Comparison of ENCODE assay signal across 13 cellular contexts in the genomic region with DNA sequence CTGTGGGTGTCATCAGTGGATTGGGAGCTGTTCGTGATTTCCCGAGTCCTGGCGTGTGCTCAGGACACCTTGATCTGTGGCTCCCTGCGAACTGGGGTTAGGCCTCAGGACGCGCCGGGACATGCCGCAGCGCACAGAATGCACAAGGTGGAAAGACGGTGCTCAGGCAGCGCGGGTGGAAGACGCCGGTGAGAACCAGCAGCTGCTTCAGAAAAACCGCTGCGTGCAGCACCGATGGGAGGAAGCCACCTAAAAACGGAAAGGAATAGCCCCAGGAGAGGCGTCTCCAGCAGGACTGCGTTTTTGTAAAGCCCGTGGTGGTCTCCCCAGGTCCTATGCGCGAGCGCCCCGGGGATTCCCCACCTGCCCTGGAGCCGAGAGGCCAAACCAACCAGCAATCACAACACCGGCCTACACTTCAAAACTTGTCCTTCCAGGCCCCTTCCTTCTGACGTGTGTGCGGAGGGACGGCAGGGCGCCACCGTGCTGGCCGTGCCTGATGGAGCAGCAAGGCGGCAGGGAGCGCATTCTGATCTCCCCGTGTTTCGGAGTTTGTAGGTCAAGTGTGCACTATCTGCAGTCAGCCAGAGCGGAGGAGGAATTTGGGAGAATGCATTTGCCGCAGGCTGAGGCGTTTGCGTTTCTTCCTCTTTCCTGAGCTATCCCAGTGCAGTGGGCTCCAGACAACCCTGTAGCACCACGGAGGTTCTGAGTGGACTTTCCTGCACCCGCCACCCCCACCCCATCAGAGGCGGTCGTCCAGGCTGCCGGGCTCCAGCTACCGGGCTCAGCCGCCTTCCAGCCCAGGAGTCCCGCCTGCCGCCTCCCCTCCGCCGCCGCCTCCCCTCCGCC. TPM values are rescaled to one million over a fixed set of nuclear protein-coding genes. Genes with fewer than 3 reads are reported as not detected.
DNase-seq lines count a peak whose midpoint lies in the region; ATAC-seq and TF ChIP-seq lines count a peak whose summit lies in the region.
"Had no signal": no experiment of that assay in that cellular context is flagged by ENCODE, and none has a peak within 500 bp of the region (broad histone marks: within the 10 kb centered on the region; RNA-seq: fewer than 3 reads in every experiment).

No MANE protein-coding gene starts in this region.

- H3K27me3 Mint-ChIP-seq in activated CD4-positive, alpha-beta T cell treated with anti-CD3 and anti-CD28 coated beads, Interleukin-2, amount 10 ng/mL, durations not matched to agents 7 days and 5 days: peaks cover 1% of the 10 kb centered on the region
- H3K27me3 Mint-ChIP-seq in endodermal cell (ENCODE audit: insufficient read depth): no peaks in the 10 kb centered on the region
- H3K27me3 Mint-ChIP-seq in immature natural killer cell (ENCODE audit: low read depth in 3 of 3): peaks cover 14 to 20% (median 15%) of the 10 kb centered on the region in 3 donors
- H3K27me3 Mint-ChIP-seq: activated CD4-positive, alpha-beta T cell treated with anti-CD3 and anti-CD28 coated beads, Interleukin-2, amount 10 ng/mL, durations not matched to agents 24 days and 14 days; central memory CD8-positive, alpha-beta T cell had no signal

- H3K4me3 ChIP-seq in endodermal cell (ENCODE audit: low read length) (peak overlapping the region; percentile 56), lung (no peak overlapping the region), suprapubic skin (peak overlapping the region; percentile 28), OCI-LY7 (ENCODE audit: low read depth, low read length, poor library complexity, severe bottlenecking) (no peak overlapping the region)

- H4K20me1 ChIP-seq in OCI-LY7 (ENCODE audit: insufficient read depth, low read length): no peaks in the 10 kb centered on the region

- TF ChIP-seq CTCF in endodermal cell (conservative IDR thresholded peaks at IDR 0.05): peak; percentile 10
- no peak for TF ChIP-seq CTCF in lung (IDR thresholded peaks at IDR 0.05; ENCODE audit: control extremely low read depth, extremely low read depth)
- TF ChIP-seq CTCF in suprapubic skin (IDR thresholded peaks at IDR 0.05): no peak
- TF ChIP-seq CTCF in OCI-LY7 (conservative IDR thresholded peaks at IDR 0.05; ENCODE audit: low read length): no peak

- ATAC-seq in lung (ENCODE audit: insufficient read depth, low FRiP score): peak; percentile 24

- WGBS in endodermal cell (ENCODE audit: insufficient coverage in 1 of 2, insufficient read length in 1 of 2), 2 experiments: 47 to 64% methylated on average over 22 to 47 of the region's 54 CpGs
- 66 to 70% methylated on average over 54 of the region's 54 CpGs for WGBS in lung, 2 donors
- WGBS in suprapubic skin: 32% methylated on average over 27 of the region's 54 CpGs

- no peak overlapping the region for H2AFZ ChIP-seq in OCI-LY7 (ENCODE audit: low read length)

- H3K9me3 ChIP-seq in endodermal cell (ENCODE audit: control insufficient read depth, low read length) (no peaks in the 10 kb centered on the region), lung (ENCODE audit: control insufficient read depth in 2 of 2, insufficient read depth in 1 of 2, low read length in 1 of 2) (no peaks in the 10 kb centered on the region), suprapubic skin (no peaks in the 10 kb centered on the region), OCI-LY7 (ENCODE audit: low read length) (no peaks in the 10 kb centered on the region)

- POLR2A ChIA-PET in activated CD4-positive, alpha-beta T cell treated with anti-CD3 and anti-CD28 coated beads, Interleukin-2, amount 10 ng/mL, durations not matched to agents 7 days and 5 days (lab: Charles Lee): no interaction called here
- POLR2A ChIA-PET in OCI-LY7 (lab: Charles Lee): no interaction called here

- no peak overlapping the region for H3K27ac ChIP-seq in endodermal cell (ENCODE audit: low read depth, low read length)
- H3K27ac ChIP-seq in lung (ENCODE audit: low read depth in 1 of 2, low read length in 1 of 2): no peak overlapping the region
- H3K27ac ChIP-seq in suprapubic skin: peak overlapping the region; percentile 64
- no peak overlapping the region for H3K27ac ChIP-seq in OCI-LY7 (ENCODE audit: low read depth, low read length, poor library complexity, severe bottlenecking)

- intact Hi-C loops in OCI-LY7 (cut with micrococcal nuclease; ENCODE audit: unreplicated experiment): no loop called here

- no peaks in the 10 kb centered on the region for H3K79me2 ChIP-seq in OCI-LY7 (ENCODE audit: insufficient read depth, low read depth, low read length)

- no peak overlapping the region for H3K4me2 ChIP-seq in OCI-LY7 (ENCODE audit: low read length)

- H3K36me3 ChIP-seq in endodermal cell (ENCODE audit: control insufficient read depth, insufficient read depth, low read length) (no peaks in the 10 kb centered on the region), lung (ENCODE audit: control insufficient read depth in 2 of 2, insufficient read depth in 2 of 2, low read length in 2 of 2) (no peaks in the 10 kb centered on the region), suprapubic skin (no peaks in the 10 kb centered on the region), OCI-LY7 (ENCODE audit: insufficient read depth, low read length) (peaks cover 11% of the 10 kb centered on the region; the same call in 1 of the 2 replicates)

- no peak for TF ChIP-seq POLR2A in suprapubic skin (IDR thresholded peaks at IDR 0.05)

- no peaks in the 10 kb centered on the region for H3K27me3 ChIP-seq in endodermal cell (ENCODE audit: control insufficient read depth, insufficient read depth, low read length, poor library complexity, severe bottlenecking)
- H3K27me3 ChIP-seq in lung (ENCODE audit: control insufficient read depth, insufficient read depth): no peaks in the 10 kb centered on the region
- no peaks in the 10 kb centered on the region for H3K27me3 ChIP-seq in suprapubic skin

- H3K9me3 Mint-ChIP-seq in activated CD4-positive, alpha-beta T cell treated with anti-CD3 and anti-CD28 coated beads, Interleukin-2, amount 10 ng/mL, durations not matched to agents 7 days and 5 days: no peaks in the 10 kb centered on the region
- H3K9me3 Mint-ChIP-seq in endodermal cell (no peaks in the 10 kb centered on the region), immature natural killer cell (peaks cover 0 to 10% (median 3%) of the 10 kb centered on the region in 6 donors)
- H3K9me3 Mint-ChIP-seq: activated CD4-positive, alpha-beta T cell treated with anti-CD3 and anti-CD28 coated beads, Interleukin-2, amount 10 ng/mL, durations not matched to agents 24 days and 14 days; central memory CD8-positive, alpha-beta T cell had no signal

- peaks cover 5% of the 10 kb centered on the region for H3K4me1 Mint-ChIP-seq in activated CD4-positive, alpha-beta T cell treated with anti-CD3 and anti-CD28 coated beads, Interleukin-2, amount 10 ng/mL, durations not matched to agents 7 days and 5 days
- H3K4me1 Mint-ChIP-seq in endodermal cell (peaks cover 16% of the 10 kb centered on the region), immature natural killer cell (peaks cover 3 to 9% of the 10 kb centered on the region in 2 donors)

- no peaks in the 10 kb centered on the region for H3K36me3 Mint-ChIP-seq in activated CD4-positive, alpha-beta T cell treated with anti-CD3 and anti-CD28 coated beads, Interleukin-2, amount 10 ng/mL, durations not matched to agents 7 days and 5 days (ENCODE audit: low read depth)
- no peaks in the 10 kb centered on the region for H3K36me3 Mint-ChIP-seq in endodermal cell (ENCODE audit: low read depth)
- no peaks in the 10 kb centered on the region for H3K36me3 Mint-ChIP-seq in immature natural killer cell

- no peak for DNase-seq in activated CD4-positive, alpha-beta T cell treated with anti-CD3 and anti-CD28 coated beads, Interleukin-2, amount 10 ng/mL, durations not matched to agents 7 days and 5 days
- DNase-seq in activated CD4-positive, alpha-beta T cell treated with anti-CD3 and anti-CD28 coated beads, Interleukin-2, amount 50 U/mL, for 4 hours: no peak
- DNase-seq in endodermal cell (peak; percentile 86), lung (ENCODE audit: low spot score) (no peak), suprapubic skin (ENCODE audit: low spot score in 2 of 2) (peak; percentile 56 to 69), DMS153 (lab: John Stamatoyannopoulos, UW) (no peak), immature natural killer cell (no peak), OCI-LY7 (ENCODE audit: low spot score) (no peak)
- DNase-seq: activated CD4-positive, alpha-beta T cell treated with anti-CD3 and anti-CD28 coated beads, Interleukin-2, amount 10 ng/mL, durations not matched to agents 24 days and 14 days; NCI-H82 had no signal

- no peaks in the 10 kb centered on the region for H3K9me2 ChIP-seq in OCI-LY7 (ENCODE audit: insufficient read depth, low read length)

- peak overlapping the region; percentile 43 for H3K4me3 Mint-ChIP-seq in activated CD4-positive, alpha-beta T cell treated with anti-CD3 and anti-CD28 coated beads, Interleukin-2, amount 10 ng/mL, durations not matched to agents 7 days and 5 days
- H3K4me3 Mint-ChIP-seq in endodermal cell: peak overlapping the region; percentile 62
- peak overlapping the region in 1 of 5 donors; percentile 45 for H3K4me3 Mint-ChIP-seq in immature natural killer cell
- H3K4me3 Mint-ChIP-seq: activated CD4-positive, alpha-beta T cell treated with anti-CD3 and anti-CD28 coated beads, Interleukin-2, amount 10 ng/mL, durations not matched to agents 24 days and 14 days; central memory CD8-positive, alpha-beta T cell had no signal

- no TSS peak for BruUV-seq in OCI-LY7 (replicated peaks; lab: Mats Ljungman, UMichigan)

- no peak overlapping the region for H3K27ac Mint-ChIP-seq in activated CD4-positive, alpha-beta T cell treated with anti-CD3 and anti-CD28 coated beads, Interleukin-2, amount 10 ng/mL, durations not matched to agents 7 days and 5 days
- no peak overlapping the region for H3K27ac Mint-ChIP-seq in endodermal cell
- peak overlapping the region in 1 of 6 donors; percentile 40 for H3K27ac Mint-ChIP-seq in immature natural killer cell
- H3K27ac Mint-ChIP-seq: activated CD4-positive, alpha-beta T cell treated with anti-CD3 and anti-CD28 coated beads, Interleukin-2, amount 10 ng/mL, durations not matched to agents 24 days and 14 days had no signal

- no peak overlapping the region for H3K9ac ChIP-seq in endodermal cell (ENCODE audit: extremely low read depth, low read length, poor library complexity, severe bottlenecking)

- CTCF ChIA-PET in activated CD4-positive, alpha-beta T cell treated with anti-CD3 and anti-CD28 coated beads, Interleukin-2, amount 10 ng/mL, durations not matched to agents 7 days and 5 days (lab: Charles Lee): no interaction called here
- CTCF ChIA-PET in OCI-LY7 (lab: Charles Lee; ENCODE audit: unreplicated experiment): no interaction called here

- peaks cover 5% of the 10 kb centered on the region for H3K4me1 ChIP-seq in endodermal cell (ENCODE audit: control insufficient read depth, insufficient read depth, low read length)
- no peaks in the 10 kb centered on the region for H3K4me1 ChIP-seq in lung (ENCODE audit: control insufficient read depth in 2 of 2, insufficient read depth in 2 of 2, low read length in 2 of 2)
- H3K4me1 ChIP-seq in suprapubic skin: peaks cover 39% of the 10 kb centered on the region
- no peaks in the 10 kb centered on the region for H3K4me1 ChIP-seq in OCI-LY7 (ENCODE audit: insufficient read depth, low read length, poor library complexity, severe bottlenecking)

- no peak for TF ChIP-seq EP300 in suprapubic skin (IDR thresholded peaks at IDR 0.05)

RNA-seq across cellular contexts. Expression of a gene that starts 32.2 kb away (rescaled TPM):
- total RNA-seq in activated CD4-positive, alpha-beta T cell treated with anti-CD3 and anti-CD28 coated beads, Interleukin-2, amount 10 ng/mL, durations not matched to agents 7 days and 5 days: not detected
- total RNA-seq in endodermal cell: not detected
- polyA plus RNA-seq in endodermal cell (2013, experiment 1 of 2): not detected
- polyA plus RNA-seq in endodermal cell (2013, experiment 2 of 2): not detected
- total RNA-seq in lung: under 1 TPM in 1 of 2 donors, not detected in 1; 0.09 TPM
- under 1 TPM; 0.08 to 0.13 TPM for polyA plus RNA-seq in lung
- not detected for total RNA-seq in suprapubic skin
- polyA plus RNA-seq in immature natural killer cell: not detected
- total RNA-seq in OCI-LY7 (2014; rRNA removed; shearing (Covaris generic)): not detected in 2 replicates
- total RNA-seq in OCI-LY7 (2022): not detected in 2 replicates
- total RNA-seq: activated CD4-positive, alpha-beta T cell treated with anti-CD3 and anti-CD28 coated beads, Interleukin-2, amount 10 ng/mL, durations not matched to agents 24 days and 14 days; H4 had no signal

RNA-seq across cellular contexts. Expression of a gene that starts 43.0 kb away (rescaled TPM):
- total RNA-seq in activated CD4-positive, alpha-beta T cell treated with anti-CD3 and anti-CD28 coated beads, Interleukin-2, amount 10 ng/mL, durations not matched to agents 7 days and 5 days: 1 to 10 TPM; 4.7 to 4.9 TPM
- total RNA-seq in endodermal cell: under 1 TPM in 1 of 2 donors, not detected in 1; 0.20 TPM
- not detected for polyA plus RNA-seq in endodermal cell (2013, experiment 1 of 2)
- not detected for polyA plus RNA-seq in endodermal cell (2013, experiment 2 of 2)
- total RNA-seq in lung: under 1 TPM; 0.83 to 0.97 TPM
- under 1 TPM; 0.59 to 0.80 TPM for polyA plus RNA-seq in lung
- not detected for total RNA-seq in suprapubic skin
- polyA plus RNA-seq in immature natural killer cell: 1 to 10 TPM in 1 of 3 donors, not detected in 2; 3.3 TPM
- total RNA-seq in OCI-LY7 (2014; rRNA removed; shearing (Covaris generic)): not detected in 2 replicates
- not detected in 2 replicates for total RNA-seq in OCI-LY7 (2022)
- total RNA-seq: H4, myocyte had no signal

Comparison
In these comparisons a context has a peak if more than half of its experiments do, and no peak if none do; other contexts are left out.
1. DNase-seq: peak in endodermal cell (single experiment) and suprapubic skin (2 of 2); none in activated CD4-positive, alpha-beta T cell treated with anti-CD3 and anti-CD28 coated beads, Interleukin-2, amount 10 ng/mL, durations not matched to agents 7 days and 5 days (single experiment), activated CD4-positive, alpha-beta T cell treated with anti-CD3 and anti-CD28 coated beads, Interleukin-2, amount 50 U/mL, for 4 hours (0 of 2), lung (single experiment), DMS153 (single experiment), immature natural killer cell (0 of 3) and OCI-LY7 (single experiment).
2. H3K4me3 ChIP-seq: peak in endodermal cell (single experiment) and suprapubic skin (single experiment); none in lung (single experiment) and OCI-LY7 (single experiment).